Comparison of ENCODE assay signal across 1 cellular context in the genomic region with DNA sequence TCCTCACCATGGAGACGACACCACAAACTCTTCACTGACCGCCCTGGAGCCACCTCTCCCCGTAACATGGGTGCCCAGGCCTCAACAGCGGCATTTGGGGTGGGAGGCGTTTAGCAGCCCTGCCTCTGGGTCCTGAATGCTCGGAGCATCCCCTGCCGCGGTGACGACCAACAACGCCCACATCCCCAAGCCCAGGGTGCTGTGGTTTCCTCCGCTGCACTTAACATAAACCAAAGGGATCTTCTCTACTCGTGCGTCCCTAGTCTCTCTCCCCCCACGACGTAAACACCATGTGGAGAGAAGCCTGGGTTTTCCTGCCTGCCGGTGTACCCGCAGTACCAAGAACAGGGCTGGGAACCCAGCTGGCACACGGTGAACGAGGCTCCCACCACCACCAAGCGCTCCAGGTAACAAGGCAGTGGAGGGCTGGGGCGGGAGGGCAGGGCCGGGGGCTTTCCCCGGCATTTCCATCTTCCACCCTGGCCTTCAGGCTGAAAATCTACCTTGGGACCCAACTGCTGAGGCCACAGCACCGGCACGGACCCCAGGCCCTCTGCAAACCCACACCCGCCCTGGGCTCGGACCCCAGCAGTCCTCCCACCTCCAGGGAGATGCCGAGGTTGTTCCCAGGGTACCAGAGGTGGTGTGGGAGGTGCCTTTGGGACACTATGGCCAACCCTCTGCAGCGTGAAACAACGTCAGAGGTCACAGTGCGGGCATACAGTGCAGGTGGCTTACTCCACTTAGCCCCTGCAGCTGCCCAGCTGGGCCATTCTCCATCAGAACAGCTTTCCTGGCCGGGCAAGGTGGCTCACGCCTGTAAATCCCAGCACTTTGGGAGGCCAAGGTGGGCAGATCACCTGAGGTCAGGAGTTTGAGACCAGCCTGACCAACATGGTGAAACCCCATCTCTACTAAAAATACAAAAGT.
TF ChIP-seq lines count a peak whose summit lies in the region.

No MANE protein-coding gene starts in this region.

TF ChIP-seq in GM12878, 131 proteins besides CTCF, POLR2A, EP300 and RAD21:
- no peak for TF ChIP-seq ESRRA (IDR thresholded peaks at IDR 0.05; ENCODE audit: low read length)
- TF ChIP-seq SUPT20H (IDR thresholded peaks at IDR 0.05; ENCODE audit: borderline replicate concordance, control insufficient read depth, low read depth, low read length): no peak
- TF ChIP-seq MEF2B (IDR thresholded peaks at IDR 0.05; ENCODE audit: partially characterized antibody, poor library complexity, severe bottlenecking): no peak
- TF ChIP-seq ZNF217 (IDR thresholded peaks at IDR 0.05): no peak
- no peak for TF ChIP-seq DPF2 (IDR thresholded peaks at IDR 0.05)
- no peak for TF ChIP-seq BACH1 (IDR thresholded peaks at IDR 0.05; ENCODE audit: borderline replicate concordance)
- no peak for TF ChIP-seq FOXM1 (IDR thresholded peaks at IDR 0.05; ENCODE audit: low read depth, low read length)
- no peak for TF ChIP-seq SREBF1 (IDR thresholded peaks at IDR 0.05; ENCODE audit: low read length)
- TF ChIP-seq, protein P1, sequence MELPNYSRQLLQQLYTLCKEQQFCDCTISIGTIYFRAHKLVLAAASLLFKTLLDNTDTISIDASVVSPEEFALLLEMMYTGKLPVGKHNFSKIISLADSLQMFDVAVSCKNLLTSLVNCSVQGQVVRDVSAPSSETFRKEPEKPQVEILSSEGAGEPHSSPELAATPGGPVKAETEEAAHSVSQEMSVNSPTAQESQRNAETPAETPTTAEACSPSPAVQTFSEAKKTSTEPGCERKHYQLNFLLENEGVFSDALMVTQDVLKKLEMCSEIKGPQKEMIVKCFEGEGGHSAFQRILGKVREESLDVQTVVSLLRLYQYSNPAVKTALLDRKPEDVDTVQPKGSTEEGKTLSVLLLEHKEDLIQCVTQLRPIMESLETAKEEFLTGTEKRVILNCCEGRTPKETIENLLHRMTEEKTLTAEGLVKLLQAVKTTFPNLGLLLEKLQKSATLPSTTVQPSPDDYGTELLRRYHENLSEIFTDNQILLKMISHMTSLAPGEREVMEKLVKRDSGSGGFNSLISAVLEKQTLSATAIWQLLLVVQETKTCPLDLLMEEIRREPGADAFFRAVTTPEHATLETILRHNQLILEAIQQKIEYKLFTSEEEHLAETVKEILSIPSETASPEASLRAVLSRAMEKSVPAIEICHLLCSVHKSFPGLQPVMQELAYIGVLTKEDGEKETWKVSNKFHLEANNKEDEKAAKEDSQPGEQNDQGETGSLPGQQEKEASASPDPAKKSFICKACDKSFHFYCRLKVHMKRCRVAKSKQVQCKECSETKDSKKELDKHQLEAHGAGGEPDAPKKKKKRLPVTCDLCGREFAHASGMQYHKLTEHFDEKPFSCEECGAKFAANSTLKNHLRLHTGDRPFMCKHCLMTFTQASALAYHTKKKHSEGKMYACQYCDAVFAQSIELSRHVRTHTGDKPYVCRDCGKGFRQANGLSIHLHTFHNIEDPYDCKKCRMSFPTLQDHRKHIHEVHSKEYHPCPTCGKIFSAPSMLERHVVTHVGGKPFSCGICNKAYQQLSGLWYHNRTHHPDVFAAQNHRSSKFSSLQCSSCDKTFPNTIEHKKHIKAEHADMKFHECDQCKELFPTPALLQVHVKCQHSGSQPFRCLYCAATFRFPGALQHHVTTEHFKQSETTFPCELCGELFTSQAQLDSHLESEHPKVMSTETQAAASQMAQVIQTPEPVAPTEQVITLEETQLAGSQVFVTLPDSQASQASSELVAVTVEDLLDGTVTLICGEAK (IDR thresholded peaks at IDR 0.05; ENCODE audit: borderline replicate concordance): no peak
